8 cellular contexts compared by ENCODE assay signal in genomic region chr19:30228113-30228725, GRCh38.
DNase-seq lines count a peak whose midpoint lies in the region; ATAC-seq, FAIRE-seq and TF ChIP-seq lines count a peak whose summit lies in the region.

No MANE protein-coding gene starts in this region.

- FAIRE-seq in H54 (lab: Jason Lieb, UNC): no peak

- H3K27me3 ChIP-seq in AG04450 (ENCODE audit: control insufficient read depth, insufficient read depth, low read length): peaks cover 55% of the 10 kb centered on the region

- DNase-seq in AG04450 (ENCODE audit: low read depth, low spot score) (no peak), coronary artery (ENCODE audit: low spot score) (no peak), H54 (ENCODE audit: insufficient read length, low spot score) (no peak), KBM-7 (no peak), cerebellar nuclear complex (lab: John Stamatoyannopoulos, UW) (no peak)
- no peak for DNase-seq in Jurkat, Clone E6-1 (ENCODE audit: low read depth, low spot score)
- DNase-seq in naive thymus-derived CD8-positive, alpha-beta T cell: no peak

- in situ Hi-C loops in KBM-7 (cut with MboI; ENCODE audit: low pct_unique_long_range_greater_than_20kb, low sequenced_read_pairs): no loop called here

- H3K27ac ChIP-seq in AG04450 (ENCODE audit: low read depth, low read length) (no peak overlapping the region), coronary artery (peak overlapping the region in 1 of 2 donors; percentile 42)

- TF ChIP-seq CTCF in AG04450 (IDR thresholded peaks at IDR 0.05; ENCODE audit: low read depth, low read length) (no peak), coronary artery (IDR thresholded peaks at IDR 0.05) (no peak)

- peaks cover 16 to 32% (median 29%) of the 10 kb centered on the region in 4 donors for H3K4me1 Mint-ChIP-seq in naive thymus-derived CD8-positive, alpha-beta T cell

- CTCF ChIA-PET in AG04450 (lab: Charles Lee): no interaction called here

- H3K36me3 Mint-ChIP-seq in naive thymus-derived CD8-positive, alpha-beta T cell: peaks cover 2 to 10% (median 5%) of the 10 kb centered on the region in 3 donors

- ATAC-seq in naive thymus-derived CD8-positive, alpha-beta T cell: no peak
- no peak for ATAC-seq in HG03095 (IDR thresholded peaks at IDR 0.05; ENCODE audit: unreplicated experiment)

- POLR2A ChIA-PET in AG04450 (lab: Yijun Ruan, JAX): no interaction called here
- POLR2A ChIA-PET in naive thymus-derived CD8-positive, alpha-beta T cell (lab: Charles Lee): no interaction called here

- peaks cover 6% of the 10 kb centered on the region; the same call in 1 of the 2 replicates for H3K9me3 ChIP-seq in AG04450 (ENCODE audit: control insufficient read depth, insufficient read depth, low read length)

- peak overlapping the region; percentile 10 to 94 (median 48) for H3K4me3 Mint-ChIP-seq in naive thymus-derived CD8-positive, alpha-beta T cell

- H3K27ac Mint-ChIP-seq in naive thymus-derived CD8-positive, alpha-beta T cell: no peak overlapping the region

- TF ChIP-seq POLR2A in H54 (IDR thresholded peaks at IDR 0.05; ENCODE audit: low read depth, low read length): no peak

- H3K27me3 Mint-ChIP-seq in naive thymus-derived CD8-positive, alpha-beta T cell: peaks cover 39 to 76% (median 63%) of the 10 kb centered on the region in 5 donors

- H3K4me3 ChIP-seq in AG04450 (ENCODE audit: low read depth, low read length): peak overlapping the region; percentile 34
- peak overlapping the region; percentile 30 for H3K4me3 ChIP-seq in Jurkat, Clone E6-1 (ENCODE audit: low read length)
- peak overlapping the region; percentile 90 for H3K4me3 ChIP-seq in coronary artery

- H3K9me3 Mint-ChIP-seq in naive thymus-derived CD8-positive, alpha-beta T cell: peaks cover 0 to 2% (median 0%) of the 10 kb centered on the region in 9 donors

Comparison
In these comparisons a context has a peak if more than half of its experiments do, and no peak if none do; other contexts are left out.
1. H3K4me3 ChIP-seq: peak in every context shown above with its lines; median percentile 90 in coronary artery; 34 in AG04450; 30 in Jurkat, Clone E6-1.